ENCODE assay signal across 12 cellular contexts in genomic region chr7:106329971-106330733, GRCh38. TPM values are rescaled to one million over a fixed set of nuclear protein-coding genes. Genes with fewer than 3 reads are reported as not detected.
DNase-seq lines count a peak whose midpoint lies in the region; ATAC-seq, FAIRE-seq and TF ChIP-seq lines count a peak whose summit lies in the region.
"Had no signal": no experiment of that assay in that cellular context is flagged by ENCODE, and none has a peak within 500 bp of the region (broad histone marks: within the 10 kb centered on the region; RNA-seq: fewer than 3 reads in every experiment).

No MANE protein-coding gene starts in this region.

- H3K4me2 ChIP-seq in smooth muscle cell, result peak overlapping the region; percentile 69

- H3F3A ChIP-seq in smooth muscle cell (ENCODE audit: low read depth), result peaks cover 10% of the 10 kb centered on the region

- peaks cover 14% of the 10 kb centered on the region for H3K4me1 Mint-ChIP-seq in activated T-cell treated with anti-CD3 and anti-CD28 coated beads, Interleukin-2, amount 50 U/mL, for 72 hours (ENCODE audit: low read depth)

- peak overlapping the region in 1 of 2 donors; percentile 29 for H3K4me3 Mint-ChIP-seq in activated T-cell treated with anti-CD3 and anti-CD28 coated beads, Interleukin-2, amount 50 U/mL, for 72 hours

- H3K27ac ChIP-seq in esophagus muscularis mucosa (replicated peaks in 1 of 4) (no peak overlapping the region), smooth muscle cell (ENCODE audit: low read depth) (peak overlapping the region; percentile 97)
- H3K27ac ChIP-seq: gastroesophageal sphincter, VCaP had no signal

- peak; percentile 82 to 94 for ATAC-seq in activated T-cell treated with anti-CD3 and anti-CD28 coated beads, Interleukin-2, amount 50 U/mL, for 72 hours (replicated peaks in 1 of 2)
- ATAC-seq in GM18505 (IDR thresholded peaks at IDR 0.05; ENCODE audit: unreplicated experiment) (no peak), HG03135 (IDR thresholded peaks at IDR 0.05; ENCODE audit: unreplicated experiment) (no peak)
- ATAC-seq: gastroesophageal sphincter had no signal

- no peaks in the 10 kb centered on the region for H3K36me3 ChIP-seq in esophagus muscularis mucosa
- no peaks in the 10 kb centered on the region for H3K36me3 ChIP-seq in smooth muscle cell (ENCODE audit: low read depth)
- H3K36me3 ChIP-seq: gastroesophageal sphincter had no signal

- H4K20me1 ChIP-seq in smooth muscle cell (ENCODE audit: low read depth), result no peaks in the 10 kb centered on the region

- no peaks in the 10 kb centered on the region for H3K9me3 Mint-ChIP-seq in activated T-cell treated with anti-CD3 and anti-CD28 coated beads, Interleukin-2, amount 50 U/mL, for 72 hours

- H3K36me3 Mint-ChIP-seq in activated T-cell treated with anti-CD3 and anti-CD28 coated beads, Interleukin-2, amount 50 U/mL, for 72 hours (ENCODE audit: insufficient read depth in 2 of 2), result no peaks in the 10 kb centered on the region

- H3K9me3 ChIP-seq in esophagus muscularis mucosa, result no peaks in the 10 kb centered on the region
- no peaks in the 10 kb centered on the region for H3K9me3 ChIP-seq in smooth muscle cell (replicated peaks; ENCODE audit: low read depth)
- H3K9me3 ChIP-seq: gastroesophageal sphincter had no signal

- no peak for TF ChIP-seq EP300 in esophagus muscularis mucosa (IDR thresholded peaks at IDR 0.05)

- no peak for TF ChIP-seq CTCF in esophagus muscularis mucosa (IDR thresholded peaks at IDR 0.05)
- no peak for TF ChIP-seq CTCF in smooth muscle cell (IDR thresholded peaks at IDR 0.05; ENCODE audit: borderline replicate concordance, insufficient read depth, poor library complexity, severe bottlenecking)

- H3K4me3 ChIP-seq in esophagus muscularis mucosa, result no peak overlapping the region
- H3K4me3 ChIP-seq in smooth muscle cell, result no peak overlapping the region
- H3K4me3 ChIP-seq: gastroesophageal sphincter had no signal

- H3K27ac Mint-ChIP-seq in activated T-cell treated with anti-CD3 and anti-CD28 coated beads, Interleukin-2, amount 50 U/mL, for 72 hours, result peak overlapping the region; percentile 72

- H2AFZ ChIP-seq in smooth muscle cell (ENCODE audit: low read depth), result no peak overlapping the region

- no peak for DNase-seq in activated T-cell treated with anti-CD3 and anti-CD28 coated beads, Interleukin-2, amount 50 U/mL, for 72 hours
- DNase-seq in activated T-cell treated with anti-CD3 and anti-CD28 coated beads for 4 hours, result no peak
- DNase-seq in RCC 7860 (ENCODE audit: low spot score), result peak; percentile 69
- DNase-seq in esophagus muscularis mucosa (ENCODE audit: extremely low spot score), result peak; percentile 74
- no peak for DNase-seq in smooth muscle cell (lab: John Stamatoyannopoulos, UW; ENCODE audit: unreplicated experiment)
- DNase-seq in activated effector memory CD4-positive, alpha-beta T cell treated with anti-CD3 and anti-CD28 coated beads, Interleukin-2, amount 50 U/mL, for 16 hours, result no peak
- DNase-seq: mesendoderm, NCI-H187 had no signal

- H3K27me3 ChIP-seq in esophagus muscularis mucosa (no peaks in the 10 kb centered on the region), smooth muscle cell (ENCODE audit: low read depth) (no peaks in the 10 kb centered on the region)
- H3K27me3 ChIP-seq: gastroesophageal sphincter had no signal

- peaks cover 49% of the 10 kb centered on the region for H3K27me3 Mint-ChIP-seq in activated T-cell treated with anti-CD3 and anti-CD28 coated beads, Interleukin-2, amount 50 U/mL, for 72 hours (ENCODE audit: low read depth)

- H3K79me2 ChIP-seq in smooth muscle cell (ENCODE audit: low read depth), result no peaks in the 10 kb centered on the region

- no peak for TF ChIP-seq POLR2A in esophagus muscularis mucosa (IDR thresholded peaks at IDR 0.05; ENCODE audit: low read depth)
- no peak for TF ChIP-seq POLR2A in GM18505 (IDR thresholded peaks at IDR 0.05; ENCODE audit: borderline replicate concordance, extremely low read depth, insufficient read depth, insufficient read length)

- peak overlapping the region; percentile 80 for H3K9ac ChIP-seq in smooth muscle cell (ENCODE audit: low read depth)

- H3K4me1 ChIP-seq in esophagus muscularis mucosa (peaks cover 0 to 10% (median 0%) of the 10 kb centered on the region in 4 donors), smooth muscle cell (ENCODE audit: low read depth) (peaks cover 9% of the 10 kb centered on the region)

- peak; percentile 92 for FAIRE-seq in RCC 7860 (lab: Jason Lieb, UNC)

- intact Hi-C loops in esophagus muscularis mucosa (cut with DNase I), result no loop called here

RNA-seq across cellular contexts. Expression of gene NAMPT, which starts 45.4 kb away (rescaled TPM):
- total RNA-seq in activated T-cell treated with anti-CD3 and anti-CD28 coated beads, Interleukin-2, amount 50 U/mL, for 72 hours, result 1,000 to 10,000 TPM in 1 of 2 donors, 100 to 1,000 TPM in 1; 819 to 1,006 TPM
- total RNA-seq in esophagus muscularis mucosa (1,000 to 10,000 TPM in 1 of 4 donors, 10 to 100 TPM in 3; 51.2 to 1,009 (median 95.4) TPM), smooth muscle cell (189 and 239 TPM in 2 replicates)
- polyA plus RNA-seq in smooth muscle cell, result 49.1 and 53.3 TPM in 2 replicates

Comparison
In these comparisons a context has a peak if more than half of its experiments do, and no peak if none do; other contexts are left out.
1. ATAC-seq: peak in activated T-cell treated with anti-CD3 and anti-CD28 coated beads, Interleukin-2, amount 50 U/mL, for 72 hours (2 of 2); none in GM18505 (single experiment) and HG03135 (single experiment).
2. DNase-seq: peak in RCC 7860 (single experiment) and esophagus muscularis mucosa (single experiment); none in activated T-cell treated with anti-CD3 and anti-CD28 coated beads, Interleukin-2, amount 50 U/mL, for 72 hours (0 of 2), activated T-cell treated with anti-CD3 and anti-CD28 coated beads for 4 hours (single experiment), smooth muscle cell (single experiment) and activated effector memory CD4-positive, alpha-beta T cell treated with anti-CD3 and anti-CD28 coated beads, Interleukin-2, amount 50 U/mL, for 16 hours (single experiment).